In the genomic region with DNA sequence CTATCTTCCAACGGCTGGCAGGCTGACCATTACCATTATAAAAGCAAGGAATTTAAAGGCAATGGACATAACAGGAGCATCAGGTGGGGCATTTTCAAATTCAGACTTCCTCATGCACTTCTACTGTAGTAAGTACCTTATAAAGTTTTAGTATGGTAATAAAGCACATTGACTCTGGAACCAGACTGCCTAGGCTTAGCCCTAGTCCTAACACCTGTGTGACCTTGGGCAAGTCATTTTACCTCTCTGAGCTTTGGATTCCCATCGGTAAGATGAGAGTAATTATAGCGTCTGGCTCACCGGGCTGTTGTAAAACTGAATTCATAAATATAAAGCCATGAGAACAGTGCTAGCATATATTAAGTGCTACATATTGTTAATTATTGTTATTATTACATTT, we compare ENCODE assay signal across 34 cellular contexts.
"Had no signal": no experiment of that assay in that cellular context is flagged by ENCODE, and none has a peak within 500 bp of the region (broad histone marks: within the 10 kb centered on the region; RNA-seq: fewer than 3 reads in every experiment).

No MANE protein-coding gene starts in this region.

- DNase-seq: activated CD4-positive, alpha-beta memory T cell treated with anti-CD3 and anti-CD28 coated beads for 36 hours; activated CD4-positive, alpha-beta T cell treated with anti-CD3 and anti-CD28 coated beads for 36 hours; activated CD4-positive, alpha-beta T cell treated with anti-CD3 and anti-CD28 coated beads, Interleukin-2, amount 10 ng/mL, durations not matched to agents 24 days and 14 days; activated CD4-positive, CD25-positive, alpha-beta regulatory T cell; activated CD4-positive, CD25-positive, alpha-beta regulatory T cell treated with anti-CD3 and anti-CD28 coated beads, Interleukin-2, amount 50 U/mL, for 72 hours; activated CD8-positive, alpha-beta memory T cell treated with anti-CD3 and anti-CD28 coated beads, Interleukin-2, amount 10 ng/mL, durations not matched to agents 7 days and 5 days; activated CD8-positive, alpha-beta memory T cell treated with anti-CD3 and anti-CD28 coated beads, Interleukin-2, amount 50 U/mL, for 4 hours; activated CD8-positive, alpha-beta T cell treated with anti-CD3 and anti-CD28 coated beads, Interleukin-2, amount 10 ng/mL, durations not matched to agents 7 days and 5 days; activated gamma-delta T cell; activated naive CD4-positive, alpha-beta T cell; activated naive CD4-positive, alpha-beta T cell treated with anti-CD3 and anti-CD28 coated beads, Interleukin-2, amount 10 ng/mL, durations not matched to agents 7 days and 5 days; activated naive CD8-positive, alpha-beta T cell treated with anti-CD3 and anti-CD28 coated beads, Interleukin-2, amount 10 ng/mL, durations not matched to agents 7 days and 5 days; activated T-cell treated with anti-CD3 and anti-CD28 coated beads, Interleukin-2, amount 50 U/mL, for 1 hour; activated T-cell treated with anti-CD3 and anti-CD28 coated beads, Interleukin-2, amount 50 U/mL, for 72 hours; central memory CD4-positive, alpha-beta T cell; cerebellar nuclear complex; dorsolateral prefrontal cortex; effector memory CD4-positive, alpha-beta T cell; esophagus squamous epithelium; foreskin melanocyte; heart right ventricle; T-helper 1 cell; T-helper 17 cell; T1000; WERI-Rb-1 had no signal

- H3K27me3 ChIP-seq: ascending aorta, breast epithelium, cardiac muscle cell, dorsolateral prefrontal cortex had no signal

- H3K4me3 Mint-ChIP-seq: activated CD4-positive, alpha-beta memory T cell treated with anti-CD3 and anti-CD28 coated beads for 36 hours; activated CD4-positive, alpha-beta T cell treated with anti-CD3 and anti-CD28 coated beads for 36 hours; activated CD4-positive, alpha-beta T cell treated with anti-CD3 and anti-CD28 coated beads, Interleukin-2, amount 10 ng/mL, durations not matched to agents 24 days and 14 days; activated CD8-positive, alpha-beta memory T cell treated with anti-CD3 and anti-CD28 coated beads, Interleukin-2, amount 10 ng/mL, durations not matched to agents 7 days and 5 days; activated CD8-positive, alpha-beta T cell treated with anti-CD3 and anti-CD28 coated beads, Interleukin-2, amount 10 ng/mL, durations not matched to agents 7 days and 5 days; activated naive CD4-positive, alpha-beta T cell treated with anti-CD3 and anti-CD28 coated beads, Interleukin-2, amount 10 ng/mL, durations not matched to agents 7 days and 5 days; activated naive CD8-positive, alpha-beta T cell treated with anti-CD3 and anti-CD28 coated beads, Interleukin-2, amount 10 ng/mL, durations not matched to agents 7 days and 5 days; activated T-cell treated with anti-CD3 and anti-CD28 coated beads, Interleukin-2, amount 50 U/mL, for 72 hours; brain; dendritic cell treated with granulocyte-macrophage colony-stimulating factor and Interleukin-4, amounts not matched to agents 40 ng/mL and 50 ng/mL, for 4 days; T-helper 17 cell; T-helper 2 cell treated with Interferon-gamma antibody and Interleukin-4, amounts not matched to agents 5 μg/mL and 100 μg/mL, for 36 hours had no signal

- H3K36me3 ChIP-seq: ascending aorta, breast epithelium, cardiac muscle cell, esophagus squamous epithelium, gastroesophageal sphincter, heart right ventricle, WERI-Rb-1 had no signal

- ATAC-seq: activated CD4-positive, alpha-beta T cell treated with anti-CD3 and anti-CD28 coated beads for 36 hours; activated CD8-positive, alpha-beta memory T cell treated with anti-CD3 and anti-CD28 coated beads, Interleukin-2, amount 10 ng/mL, durations not matched to agents 7 days and 5 days; activated CD8-positive, alpha-beta T cell treated with anti-CD3 and anti-CD28 coated beads, Interleukin-2, amount 10 ng/mL, durations not matched to agents 7 days and 5 days; activated naive CD4-positive, alpha-beta T cell treated with anti-CD3 and anti-CD28 coated beads, Interleukin-2, amount 50 U/mL, for 72 hours; gastroesophageal sphincter; T-helper 17 cell had no signal

- H3K27ac Mint-ChIP-seq: activated CD4-positive, alpha-beta memory T cell treated with anti-CD3 and anti-CD28 coated beads for 36 hours; activated CD4-positive, alpha-beta T cell treated with anti-CD3 and anti-CD28 coated beads for 36 hours; activated CD4-positive, alpha-beta T cell treated with anti-CD3 and anti-CD28 coated beads, Interleukin-2, amount 10 ng/mL, durations not matched to agents 24 days and 14 days; activated CD8-positive, alpha-beta memory T cell treated with anti-CD3 and anti-CD28 coated beads, Interleukin-2, amount 10 ng/mL, durations not matched to agents 7 days and 5 days; activated CD8-positive, alpha-beta T cell treated with anti-CD3 and anti-CD28 coated beads, Interleukin-2, amount 10 ng/mL, durations not matched to agents 7 days and 5 days; activated naive CD4-positive, alpha-beta T cell treated with anti-CD3 and anti-CD28 coated beads, Interleukin-2, amount 10 ng/mL, durations not matched to agents 7 days and 5 days; activated naive CD4-positive, alpha-beta T cell treated with anti-CD3 and anti-CD28 coated beads, Interleukin-2, amount 50 U/mL, for 72 hours; activated naive CD8-positive, alpha-beta T cell treated with anti-CD3 and anti-CD28 coated beads, Interleukin-2, amount 10 ng/mL, durations not matched to agents 7 days and 5 days; activated T-cell treated with anti-CD3 and anti-CD28 coated beads, Interleukin-2, amount 50 U/mL, for 72 hours; dendritic cell treated with granulocyte-macrophage colony-stimulating factor and Interleukin-4, amounts not matched to agents 40 ng/mL and 50 ng/mL, for 4 days; T-helper 17 cell; T-helper 2 cell treated with Interferon-gamma antibody and Interleukin-4, amounts not matched to agents 5 μg/mL and 100 μg/mL, for 36 hours had no signal

- H3K9me3 Mint-ChIP-seq: activated naive CD4-positive, alpha-beta T cell treated with anti-CD3 and anti-CD28 coated beads, Interleukin-2, amount 10 ng/mL, durations not matched to agents 7 days and 5 days; dendritic cell treated with granulocyte-macrophage colony-stimulating factor and Interleukin-4, amounts not matched to agents 40 ng/mL and 50 ng/mL, for 4 days; T-helper 2 cell treated with Interferon-gamma antibody and Interleukin-4, amounts not matched to agents 5 μg/mL and 100 μg/mL, for 36 hours had no signal

- H3K9me3 ChIP-seq: esophagus squamous epithelium had no signal

- H3K4me3 ChIP-seq: ascending aorta, breast epithelium, cardiac muscle cell, coronary artery, dorsolateral prefrontal cortex, esophagus squamous epithelium, gastroesophageal sphincter, heart right ventricle had no signal

- H3K27me3 Mint-ChIP-seq: activated CD4-positive, alpha-beta T cell treated with anti-CD3 and anti-CD28 coated beads, Interleukin-2, amount 10 ng/mL, durations not matched to agents 24 days and 14 days; brain had no signal

- H3K4me1 Mint-ChIP-seq: activated CD4-positive, alpha-beta T cell treated with anti-CD3 and anti-CD28 coated beads for 36 hours; activated CD4-positive, alpha-beta T cell treated with anti-CD3 and anti-CD28 coated beads, Interleukin-2, amount 10 ng/mL, durations not matched to agents 24 days and 14 days; activated CD8-positive, alpha-beta memory T cell treated with anti-CD3 and anti-CD28 coated beads, Interleukin-2, amount 10 ng/mL, durations not matched to agents 7 days and 5 days; activated naive CD4-positive, alpha-beta T cell treated with anti-CD3 and anti-CD28 coated beads, Interleukin-2, amount 10 ng/mL, durations not matched to agents 7 days and 5 days; T-helper 17 cell had no signal

- H3K36me3 Mint-ChIP-seq: activated CD4-positive, alpha-beta memory T cell treated with anti-CD3 and anti-CD28 coated beads for 36 hours; activated CD8-positive, alpha-beta memory T cell treated with anti-CD3 and anti-CD28 coated beads, Interleukin-2, amount 10 ng/mL, durations not matched to agents 7 days and 5 days; activated naive CD4-positive, alpha-beta T cell treated with anti-CD3 and anti-CD28 coated beads, Interleukin-2, amount 10 ng/mL, durations not matched to agents 7 days and 5 days; activated naive CD8-positive, alpha-beta T cell treated with anti-CD3 and anti-CD28 coated beads, Interleukin-2, amount 10 ng/mL, durations not matched to agents 7 days and 5 days; brain had no signal

- H3K4me1 ChIP-seq: ascending aorta, breast epithelium, esophagus squamous epithelium, gastroesophageal sphincter had no signal

- H3K27ac ChIP-seq: ascending aorta, breast epithelium, cardiac muscle cell, coronary artery, esophagus squamous epithelium, gastroesophageal sphincter, heart right ventricle, WERI-Rb-1 had no signal
